31 cellular contexts compared by ENCODE assay signal in genomic region chr16:19173059-19173458, GRCh38. TPM values are rescaled to one million over a fixed set of nuclear protein-coding genes. Genes with fewer than 3 reads are reported as not detected.
"Had no signal": no experiment of that assay in that cellular context is flagged by ENCODE, and none has a peak within 500 bp of the region (broad histone marks: within the 10 kb centered on the region; RNA-seq: fewer than 3 reads in every experiment).

No MANE protein-coding gene starts in this region.

- H3K9me3 Mint-ChIP-seq: activated CD4-positive, alpha-beta memory T cell treated with anti-CD3 and anti-CD28 coated beads, Interleukin-2, amount 10 ng/mL, durations not matched to agents 7 days and 5 days; activated CD4-positive, alpha-beta T cell treated with anti-CD3 and anti-CD28 coated beads, Interleukin-2, amount 10 ng/mL, durations not matched to agents 7 days and 5 days; activated naive CD4-positive, alpha-beta T cell treated with anti-CD3 and anti-CD28 coated beads, Interleukin-2, amount 10 ng/mL, durations not matched to agents 7 days and 5 days; activated naive CD8-positive, alpha-beta T cell treated with anti-CD3 and anti-CD28 coated beads, Interleukin-2, amount 10 ng/mL, durations not matched to agents 7 days and 5 days; activated T-cell treated with anti-CD3 and anti-CD28 coated beads, Interleukin-2, amount 50 U/mL, for 24 hours; activated T-cell treated with anti-CD3 and anti-CD28 coated beads, Interleukin-2, amount 50 U/mL, for 72 hours; central memory CD8-positive, alpha-beta T cell; dendritic cell treated with granulocyte-macrophage colony-stimulating factor and Interleukin-4, amounts not matched to agents 40 ng/mL and 50 ng/mL, for 4 days; effector memory CD8-positive, alpha-beta T cell; T-helper 2 cell treated with Interferon-gamma antibody and Interleukin-4, amounts not matched to agents 5 μg/mL and 100 μg/mL, for 36 hours; WTC11 had no signal

- FAIRE-seq: astrocyte, bronchial epithelial cell had no signal

- H3K4me3 ChIP-seq: coronary artery, esophagus squamous epithelium had no signal

- ATAC-seq: activated naive CD4-positive, alpha-beta T cell treated with anti-CD3 and anti-CD28 coated beads, Interleukin-2, amount 50 U/mL, for 72 hours; activated T-cell treated with anti-CD3 and anti-CD28 coated beads, Interleukin-2, amount 50 U/mL, for 72 hours; effector memory CD8-positive, alpha-beta T cell; T-helper 17 cell; WTC11 had no signal

- H3K9me3 ChIP-seq: esophagus squamous epithelium, heart left ventricle had no signal

- H3K36me3 ChIP-seq: brain microvascular endothelial cell, esophagus squamous epithelium, heart left ventricle had no signal

- H3K4me1 Mint-ChIP-seq: activated CD4-positive, alpha-beta T cell treated with anti-CD3 and anti-CD28 coated beads, Interleukin-2, amount 10 ng/mL, durations not matched to agents 7 days and 5 days; activated naive CD4-positive, alpha-beta T cell treated with anti-CD3 and anti-CD28 coated beads, Interleukin-2, amount 10 ng/mL, durations not matched to agents 7 days and 5 days; central memory CD8-positive, alpha-beta T cell had no signal

- H3K4me3 Mint-ChIP-seq: activated CD4-positive, alpha-beta memory T cell treated with anti-CD3 and anti-CD28 coated beads, Interleukin-2, amount 10 ng/mL, durations not matched to agents 7 days and 5 days; activated CD4-positive, alpha-beta T cell treated with anti-CD3 and anti-CD28 coated beads, Interleukin-2, amount 10 ng/mL, durations not matched to agents 7 days and 5 days; activated naive CD4-positive, alpha-beta T cell treated with anti-CD3 and anti-CD28 coated beads, Interleukin-2, amount 10 ng/mL, durations not matched to agents 7 days and 5 days; activated naive CD8-positive, alpha-beta T cell treated with anti-CD3 and anti-CD28 coated beads, Interleukin-2, amount 10 ng/mL, durations not matched to agents 7 days and 5 days; activated T-cell treated with anti-CD3 and anti-CD28 coated beads, Interleukin-2, amount 50 U/mL, for 24 hours; activated T-cell treated with anti-CD3 and anti-CD28 coated beads, Interleukin-2, amount 50 U/mL, for 72 hours; central memory CD8-positive, alpha-beta T cell; dendritic cell treated with granulocyte-macrophage colony-stimulating factor and Interleukin-4, amounts not matched to agents 40 ng/mL and 50 ng/mL, for 4 days; effector memory CD8-positive, alpha-beta T cell; T-helper 17 cell; T-helper 2 cell treated with Interferon-gamma antibody and Interleukin-4, amounts not matched to agents 5 μg/mL and 100 μg/mL, for 36 hours; WTC11 had no signal

- H3K27ac Mint-ChIP-seq: activated CD4-positive, alpha-beta memory T cell treated with anti-CD3 and anti-CD28 coated beads, Interleukin-2, amount 10 ng/mL, durations not matched to agents 7 days and 5 days; activated CD4-positive, alpha-beta T cell treated with anti-CD3 and anti-CD28 coated beads, Interleukin-2, amount 10 ng/mL, durations not matched to agents 7 days and 5 days; activated naive CD4-positive, alpha-beta T cell treated with anti-CD3 and anti-CD28 coated beads, Interleukin-2, amount 10 ng/mL, durations not matched to agents 7 days and 5 days; activated naive CD4-positive, alpha-beta T cell treated with anti-CD3 and anti-CD28 coated beads, Interleukin-2, amount 50 U/mL, for 72 hours; activated naive CD8-positive, alpha-beta T cell treated with anti-CD3 and anti-CD28 coated beads, Interleukin-2, amount 10 ng/mL, durations not matched to agents 7 days and 5 days; activated T-cell treated with anti-CD3 and anti-CD28 coated beads, Interleukin-2, amount 50 U/mL, for 24 hours; activated T-cell treated with anti-CD3 and anti-CD28 coated beads, Interleukin-2, amount 50 U/mL, for 72 hours; dendritic cell treated with granulocyte-macrophage colony-stimulating factor and Interleukin-4, amounts not matched to agents 40 ng/mL and 50 ng/mL, for 4 days; effector memory CD8-positive, alpha-beta T cell; T-helper 17 cell; T-helper 2 cell treated with Interferon-gamma antibody and Interleukin-4, amounts not matched to agents 5 μg/mL and 100 μg/mL, for 36 hours; WTC11 had no signal

- DNase-seq: activated CD4-positive, alpha-beta memory T cell treated with anti-CD3 and anti-CD28 coated beads, Interleukin-2, amount 10 ng/mL, durations not matched to agents 7 days and 5 days; activated CD4-positive, alpha-beta T cell treated with anti-CD3 and anti-CD28 coated beads for 1 hour; activated CD4-positive, alpha-beta T cell treated with anti-CD3 and anti-CD28 coated beads for 4 hours; activated CD4-positive, alpha-beta T cell treated with anti-CD3 and anti-CD28 coated beads, Interleukin-2, amount 10 ng/mL, durations not matched to agents 7 days and 5 days; activated CD4-positive, alpha-beta T cell treated with anti-CD3 and anti-CD28 coated beads, Interleukin-2, amount 50 U/mL, for 4 hours; activated CD8-positive, alpha-beta memory T cell treated with anti-CD3 and anti-CD28 coated beads, Interleukin-2, amount 50 U/mL, for 48 hours; activated gamma-delta T cell; activated naive CD4-positive, alpha-beta T cell; activated naive CD4-positive, alpha-beta T cell treated with anti-CD3 and anti-CD28 coated beads, Interleukin-2, amount 10 ng/mL, durations not matched to agents 7 days and 5 days; activated naive CD8-positive, alpha-beta T cell treated with anti-CD3 and anti-CD28 coated beads, Interleukin-2, amount 10 ng/mL, durations not matched to agents 7 days and 5 days; activated T-cell treated with anti-CD3 and anti-CD28 coated beads for 4 hours; activated T-cell treated with anti-CD3 and anti-CD28 coated beads, Interleukin-2, amount 50 U/mL, for 24 hours; activated T-cell treated with anti-CD3 and anti-CD28 coated beads, Interleukin-2, amount 50 U/mL, for 72 hours; brain microvascular endothelial cell; effector CD4-positive, alpha-beta T cell; effector memory CD8-positive, alpha-beta T cell; esophagus squamous epithelium; heart left ventricle; T-helper 1 cell; T-helper 17 cell; T1000 had no signal

- H3K36me3 Mint-ChIP-seq: activated naive CD4-positive, alpha-beta T cell treated with anti-CD3 and anti-CD28 coated beads, Interleukin-2, amount 10 ng/mL, durations not matched to agents 7 days and 5 days; activated naive CD8-positive, alpha-beta T cell treated with anti-CD3 and anti-CD28 coated beads, Interleukin-2, amount 10 ng/mL, durations not matched to agents 7 days and 5 days; WTC11 had no signal

- H3K27ac ChIP-seq: brain microvascular endothelial cell, coronary artery, epithelial cell of prostate, esophagus squamous epithelium had no signal

RNA-seq across cellular contexts. Expression of gene SYT17, which starts 5.0 kb away (rescaled TPM):
- total RNA-seq: activated CD4-positive, alpha-beta memory T cell treated with anti-CD3 and anti-CD28 coated beads, Interleukin-2, amount 10 ng/mL, durations not matched to agents 7 days and 5 days; activated CD4-positive, alpha-beta T cell treated with anti-CD3 and anti-CD28 coated beads, Interleukin-2, amount 10 ng/mL, durations not matched to agents 7 days and 5 days; activated naive CD4-positive, alpha-beta T cell treated with anti-CD3 and anti-CD28 coated beads, Interleukin-2, amount 50 U/mL, for 72 hours; activated naive CD8-positive, alpha-beta T cell treated with anti-CD3 and anti-CD28 coated beads, Interleukin-2, amount 10 ng/mL, durations not matched to agents 7 days and 5 days had no signal
- polyA plus RNA-seq: fibroblast of lung had no signal
